Comparison of ENCODE assay signal across 1 cellular context in genomic region chr6:27161946-27162603, GRCh38.
A peak's percentile ranks its signal among the peaks of the same experiment; 100 is the strongest.
TF ChIP-seq lines count a peak whose summit lies in the region.

No MANE protein-coding gene starts in this region.

TF ChIP-seq in K562, 482 proteins besides CTCF, POLR2A, EP300 and RAD21 (continued from another document and continues in another):
- TF ChIP-seq ZNF318 (IDR thresholded peaks at IDR 0.05; ENCODE audit: borderline replicate concordance in 1 of 2, low read depth in 1 of 2) (0 out of 4 replicates have a peak, but pooled peaks of 1 of the 2 experiments have one; percentile 70), CEBPG (CRISPR knock-in tag; IDR thresholded peaks at IDR 0.05) (peak; percentile 69), CEBPG (tag; conservative IDR thresholded peaks at IDR 0.05 in 1 of 2, IDR thresholded peaks at IDR 0.05 in 1 of 2) (peak; percentile 67 to 87; a peak in 3 of 4 replicates), ZNF77 (CRISPR knock-in tag; IDR thresholded peaks at IDR 0.05) (no peak), HNRNPLL (IDR thresholded peaks at IDR 0.05; ENCODE audit: low read depth, low read length, poor library complexity, severe bottlenecking) (no peak), ZBTB5 (IDR thresholded peaks at IDR 0.05) (0 out of 2 replicates have a peak, but pooled peaks have one; percentile 68), POLR2B (IDR thresholded peaks at IDR 0.05; ENCODE audit: low read depth, partially characterized antibody) (no peak), NEUROD1 (IDR thresholded peaks at IDR 0.05; ENCODE audit: borderline replicate concordance, low read depth, low read length, partially characterized antibody) (no peak), TCF3 (CRISPR knock-in tag; IDR thresholded peaks at IDR 0.05) (no peak), MAZ (CRISPR knock-in tag; conservative IDR thresholded peaks at IDR 0.05 in 1 of 2, IDR thresholded peaks at IDR 0.05 in 1 of 2) (peak in 1 of 2 experiments; percentile 15; a peak in 1 of 4 replicates), MTA1 (IDR thresholded peaks at IDR 0.05; ENCODE audit: borderline replicate concordance) (peak; percentile 40; the same call in 1 of the 2 replicates), SMARCA4 (IDR thresholded peaks at IDR 0.05) (peak; percentile 9; the same call in 1 of the 2 replicates), PATZ1 (CRISPR knock-in tag; IDR thresholded peaks at IDR 0.05; ENCODE audit: borderline replicate concordance) (no peak), POLR2AphosphoS2 (IDR thresholded peaks at IDR 0.05; ENCODE audit: low read length) (no peak), CHAMP1 (IDR thresholded peaks at IDR 0.05) (peak; percentile 69; the same call in 1 of the 2 replicates), TAF7 (tag; IDR thresholded peaks at IDR 0.05) (no peak), TRIM24 (IDR thresholded peaks at IDR 0.05) (0 out of 4 replicates have a peak, but pooled peaks of 1 of the 2 experiments have one; percentile 8), MLLT1 (IDR thresholded peaks at IDR 0.05) (no peak), ZNF655 (CRISPR knock-in tag; IDR thresholded peaks at IDR 0.05) (0 out of 2 replicates have a peak, but pooled peaks have one; percentile 41), DEAF1 (CRISPR knock-in tag; IDR thresholded peaks at IDR 0.05) (peak; percentile 84), NR2F6 (CRISPR knock-in tag; IDR thresholded peaks at IDR 0.05) (no peak), ZNF707 (CRISPR knock-in tag; conservative IDR thresholded peaks at IDR 0.05) (no peak), ZNF384 (IDR thresholded peaks at IDR 0.05; ENCODE audit: low read depth, low read length) (no peak)
